17 cellular contexts compared by ENCODE assay signal in the genomic region with DNA sequence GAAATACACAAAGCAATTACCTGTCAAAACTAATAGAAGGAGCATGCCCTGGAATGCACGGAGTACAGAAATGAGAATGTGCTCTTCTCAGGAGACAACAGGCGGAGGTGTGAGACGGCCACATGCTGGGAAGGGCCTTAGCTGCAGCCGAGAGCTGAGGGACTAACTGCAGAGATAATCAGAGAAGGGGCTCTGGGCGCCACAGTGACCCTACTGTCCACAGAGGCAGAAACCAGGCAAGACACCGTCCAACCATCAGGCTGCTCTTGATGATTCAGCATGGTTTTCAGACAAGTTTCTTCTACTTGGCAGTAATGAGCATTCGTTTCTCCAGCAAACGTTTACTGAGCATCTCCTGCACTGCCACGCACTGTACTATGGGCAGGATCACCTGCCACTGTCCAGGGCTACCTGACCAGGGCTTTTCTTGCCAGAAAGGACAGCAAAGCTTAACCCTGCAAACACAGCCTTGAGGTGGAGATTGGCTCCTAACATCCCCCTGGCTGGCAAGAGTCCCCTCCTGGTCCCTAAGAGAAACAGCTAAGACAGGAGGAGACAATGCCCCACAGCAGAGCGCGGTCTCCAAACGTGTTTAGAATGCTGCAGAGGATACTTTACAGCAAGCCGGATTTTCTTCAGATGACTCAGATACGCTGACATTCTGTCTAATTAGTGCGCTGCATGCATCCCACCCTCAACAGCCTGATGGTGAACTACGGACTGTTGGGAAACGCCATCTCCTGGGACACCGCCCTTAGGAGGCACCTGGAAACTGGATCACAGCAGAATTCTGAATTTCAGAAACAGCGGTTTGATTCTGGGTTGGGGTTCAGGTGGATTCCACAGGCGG. TPM values are rescaled to one million over a fixed set of nuclear protein-coding genes. Genes with fewer than 3 reads are reported as not detected.
A peak's percentile ranks its signal among the peaks of the same experiment; 100 is the strongest.
DNase-seq lines count a peak whose midpoint lies in the region; ATAC-seq and TF ChIP-seq lines count a peak whose summit lies in the region.
"Had no signal": no experiment of that assay in that cellular context is flagged by ENCODE, and none has a peak within 500 bp of the region (broad histone marks: within the 10 kb centered on the region; RNA-seq: fewer than 3 reads in every experiment).

No MANE protein-coding gene starts in this region.

- no peaks in the 10 kb centered on the region for H3K36me3 Mint-ChIP-seq in endodermal cell (ENCODE audit: low read depth)
- H3K36me3 Mint-ChIP-seq: CD4-positive, alpha-beta memory T cell had no signal

- H3K4me1 ChIP-seq in heart right ventricle (no peaks in the 10 kb centered on the region), Peyer's patch (no peaks in the 10 kb centered on the region), endodermal cell (ENCODE audit: control insufficient read depth, insufficient read depth, low read length) (peaks cover 2% of the 10 kb centered on the region), spleen (no peaks in the 10 kb centered on the region)
- H3K4me1 ChIP-seq: BE2C had no signal

- no peak overlapping the region for H3K9ac ChIP-seq in endodermal cell (ENCODE audit: extremely low read depth, low read length, poor library complexity, severe bottlenecking)

- H3K27me3 ChIP-seq in heart right ventricle (peaks cover 0 to 7% (median 0%) of the 10 kb centered on the region in 7 donors), Peyer's patch (no peaks in the 10 kb centered on the region), endodermal cell (ENCODE audit: control insufficient read depth, insufficient read depth, low read length, poor library complexity, severe bottlenecking) (no peaks in the 10 kb centered on the region), spleen (replicated peaks in 1 of 7) (peaks cover 0 to 33% (median 0%) of the 10 kb centered on the region in 7 donors)
- H3K27me3 ChIP-seq: BE2C had no signal

- H3K27ac ChIP-seq in heart right ventricle = no peak overlapping the region
- no peak overlapping the region for H3K27ac ChIP-seq in Peyer's patch
- no peak overlapping the region for H3K27ac ChIP-seq in endodermal cell (ENCODE audit: low read depth, low read length)
- no peak overlapping the region for H3K27ac ChIP-seq in spleen

- TF ChIP-seq POLR2A in Peyer's patch (IDR thresholded peaks at IDR 0.05) (no peak), spleen (IDR thresholded peaks at IDR 0.05) (no peak)

- WGBS in heart right ventricle, 2 donors = 80 to 86% methylated on average over 20 of the region's 20 CpGs
- WGBS in endodermal cell (ENCODE audit: insufficient coverage in 1 of 2, insufficient read length in 1 of 2), 2 experiments = 86 to 90% methylated on average over 18 to 20 of the region's 20 CpGs
- 81 to 88% (median 84%) methylated on average over 20 of the region's 20 CpGs for WGBS in spleen, 5 donors

- TF ChIP-seq CTCF in heart right ventricle (IDR thresholded peaks at IDR 0.05) = no peak
- TF ChIP-seq CTCF in Peyer's patch (IDR thresholded peaks at IDR 0.05) = no peak
- TF ChIP-seq CTCF in endodermal cell (conservative IDR thresholded peaks at IDR 0.05) = no peak
- TF ChIP-seq CTCF in spleen (IDR thresholded peaks at IDR 0.05 in 8 of 11, conservative IDR thresholded peaks at IDR 0.05 in 3 of 11) = no peak

- H3K4me3 ChIP-seq in heart right ventricle (no peak overlapping the region), Peyer's patch (no peak overlapping the region), endodermal cell (ENCODE audit: low read length) (no peak overlapping the region), spleen (no peak overlapping the region)
- H3K4me3 ChIP-seq: GM23338 had no signal

- H3K36me3 ChIP-seq in heart right ventricle (no peaks in the 10 kb centered on the region), Peyer's patch (no peaks in the 10 kb centered on the region), endodermal cell (ENCODE audit: control insufficient read depth, insufficient read depth, low read length) (no peaks in the 10 kb centered on the region), spleen (no peaks in the 10 kb centered on the region)
- H3K36me3 ChIP-seq: BE2C had no signal

- peaks cover 0 to 5% (median 0%) of the 10 kb centered on the region in 11 donors for H3K9me3 ChIP-seq in heart right ventricle
- no peaks in the 10 kb centered on the region for H3K9me3 ChIP-seq in Peyer's patch
- H3K9me3 ChIP-seq in endodermal cell (ENCODE audit: control insufficient read depth, low read length) = peaks cover 10% of the 10 kb centered on the region
- peaks cover 0 to 6% (median 0%) of the 10 kb centered on the region in 8 donors for H3K9me3 ChIP-seq in spleen
- H3K9me3 ChIP-seq: BE2C had no signal

- no peaks in the 10 kb centered on the region for H3K9me3 Mint-ChIP-seq in endodermal cell

- intact Hi-C loops in Right ventricle myocardium inferior (cut with DNase I) = no loop called here
- intact Hi-C loops in heart right ventricle (cut with DNase I) = no loop called here
- intact Hi-C loops in spleen (cut with DNase I; ENCODE audit: low total_unique reads) = no loop called here

- no peak overlapping the region for H3K27ac Mint-ChIP-seq in endodermal cell
- H3K27ac Mint-ChIP-seq: CD4-positive, alpha-beta memory T cell; GM23338 had no signal

- peak; percentile 69 for DNase-seq in Right ventricle myocardium inferior (ENCODE audit: missing footprints)
- no peak for DNase-seq in heart right ventricle
- peak in 2 of 3 donors; percentile 20 to 26 for DNase-seq in Peyer's patch
- DNase-seq in endodermal cell = peak; percentile 53
- peak; percentile 38 for DNase-seq in spleen
- DNase-seq in SIG-M5 treated with dmso at 0.1 percent for 504 hours (lab: John Stamatoyannopoulos, UW; ENCODE audit: unreplicated experiment) = no peak
- DNase-seq: BE2C; CD4-positive, alpha-beta memory T cell; DND-41; GF-D8; NCI-H1436; NCI-H2029 treated with DMSO at 0.1 percent for 48 hours; NCI-H510A; NCI-H82 had no signal

- no peak overlapping the region for H3K4me3 Mint-ChIP-seq in endodermal cell
- H3K4me3 Mint-ChIP-seq: CD4-positive, alpha-beta memory T cell; GM23338 had no signal

- H3K27me3 Mint-ChIP-seq in endodermal cell (ENCODE audit: insufficient read depth) = no peaks in the 10 kb centered on the region

- ATAC-seq in Right ventricle myocardium inferior (no peak), heart right ventricle (no peak), GM21786 (IDR thresholded peaks at IDR 0.05; ENCODE audit: unreplicated experiment) (no peak)
- ATAC-seq: GM23338 had no signal

- H3K4me1 Mint-ChIP-seq in endodermal cell = peaks cover 29% of the 10 kb centered on the region
- H3K4me1 Mint-ChIP-seq: CD4-positive, alpha-beta memory T cell had no signal

RNA-seq across cellular contexts. Expression of a gene that starts 17.9 kb away (rescaled TPM):
- total RNA-seq in Right ventricle myocardium inferior (17.0 TPM), heart right ventricle (10 to 100 TPM; 11.4 to 30.6 (median 19.4) TPM), Peyer's patch (1 to 10 TPM in 3 of 4 donors, under 1 TPM in 1; 0.53 to 2.5 (median 1.8) TPM), endodermal cell (1 to 10 TPM in 1 of 2 donors, under 1 TPM in 1; 0.64 to 1.8 TPM), spleen (1 to 10 TPM in 1 of 7 donors, under 1 TPM in 6; 0.61 to 1.4 (median 0.68) TPM)
- polyA plus RNA-seq in heart right ventricle (10 to 100 TPM in 1 of 2 donors, 1 to 10 TPM in 1; 3.0 to 20.9 TPM), spleen (under 1 TPM; 0.41 to 0.58 (median 0.48) TPM)
- 0.57 TPM for polyA plus RNA-seq in endodermal cell (2013, experiment 1 of 2)
- 0.41 TPM for polyA plus RNA-seq in endodermal cell (2013, experiment 2 of 2)
- polyA plus RNA-seq: AG04450 had no signal

Comparison
In these comparisons a context has a peak if more than half of its experiments do, and no peak if none do; other contexts are left out.
1. DNase-seq: peak in Right ventricle myocardium inferior (single experiment), Peyer's patch (2 of 3), endodermal cell (single experiment) and spleen (single experiment); none in heart right ventricle (0 of 2) and SIG-M5 treated with dmso at 0.1 percent for 504 hours (single experiment).